Comparison of ENCODE assay signal across 11 cellular contexts in genomic region chr4:24210332-24210902, GRCh38.
A peak's percentile ranks its signal among the peaks of the same experiment; 100 is the strongest.
DNase-seq lines count a peak whose midpoint lies in the region; ATAC-seq and TF ChIP-seq lines count a peak whose summit lies in the region.
"Had no signal": no experiment of that assay in that cellular context is flagged by ENCODE, and none has a peak within 500 bp of the region (broad histone marks: within the 10 kb centered on the region; RNA-seq: fewer than 3 reads in every experiment).

No MANE protein-coding gene starts in this region.

- H3K27ac ChIP-seq in breast epithelium (peak overlapping the region in 1 of 2 donors; percentile 67), upper lobe of right lung (peak overlapping the region; percentile 67)

- no peaks in the 10 kb centered on the region for H3K9me3 ChIP-seq in breast epithelium
- no peaks in the 10 kb centered on the region for H3K9me3 ChIP-seq in upper lobe of right lung

- no peaks in the 10 kb centered on the region for H3K36me3 Mint-ChIP-seq in MCF 10A (ENCODE audit: insufficient read depth, unreplicated experiment)

- H3K4me3 Mint-ChIP-seq in MCF 10A (ENCODE audit: unreplicated experiment) = peak overlapping the region; percentile 18
- H3K4me3 Mint-ChIP-seq: activated naive CD4-positive, alpha-beta T cell treated with anti-CD3 and anti-CD28 coated beads for 36 hours had no signal

- CTCF ChIA-PET in MCF 10A (lab: Yijun Ruan, JAX) = interaction anchor here (0.7 to 3.3 kb wide), 7 partner anchors 50 to 311 kb away, joined by 3 to 13 read pairs (median 4); no protein-coding TSS in a partner anchor

- H3K36me3 ChIP-seq in breast epithelium (no peaks in the 10 kb centered on the region), upper lobe of right lung (no peaks in the 10 kb centered on the region)

- BruUV-seq in MCF 10A (replicated peaks; lab: Mats Ljungman, UMichigan) = no TSS peak

- H3K9me3 Mint-ChIP-seq in MCF 10A (ENCODE audit: unreplicated experiment) = no peaks in the 10 kb centered on the region
- H3K9me3 Mint-ChIP-seq: activated naive CD4-positive, alpha-beta T cell treated with anti-CD3 and anti-CD28 coated beads for 36 hours had no signal

- TF ChIP-seq CTCF in MCF 10A (IDR thresholded peaks at IDR 0.05; ENCODE audit: unreplicated experiment) (no peak), breast epithelium (IDR thresholded peaks at IDR 0.05) (no peak), choroid plexus epithelial cell (conservative IDR thresholded peaks at IDR 0.05; ENCODE audit: low read depth, low read length) (no peak), lower leg skin (IDR thresholded peaks at IDR 0.05) (no peak), upper lobe of right lung (IDR thresholded peaks at IDR 0.05) (no peak)

- H3K4me3 ChIP-seq in breast epithelium = peak overlapping the region in 1 of 3 donors; percentile 16
- no peak overlapping the region for H3K4me3 ChIP-seq in choroid plexus epithelial cell (ENCODE audit: low read depth, low read length)
- H3K4me3 ChIP-seq in lower leg skin (ENCODE audit: low read depth, poor library complexity, severe bottlenecking) = no peak overlapping the region
- H3K4me3 ChIP-seq in upper lobe of right lung = peak overlapping the region; percentile 0

- 58 to 65% methylated on average over 10 of the region's 10 CpGs for WGBS in lower leg skin, 2 donors

- POLR2A ChIA-PET in MCF 10A (lab: Yijun Ruan, JAX) = interaction anchor here (0.6 to 3.4 kb wide), 33 partner anchors 9 to 357 kb away, joined by 3 to 24 read pairs (median 4); partner anchors contain the start of gene PPARGC1A

- H3K4me1 ChIP-seq in breast epithelium (no peaks in the 10 kb centered on the region), upper lobe of right lung (no peaks in the 10 kb centered on the region)

- intact Hi-C loops in MCF 10A (cut with micrococcal nuclease) (loop anchor here (1.0 to 10.0 kb wide), 4 partner anchors 105 to 208 kb away; no protein-coding TSS in a partner anchor), breast epithelium (cut with DNase I; ENCODE audit: low total_unique reads) (no loop called here), lower leg skin (cut with DNase I; ENCODE audit: low total_unique reads) (no loop called here), upper lobe of right lung (cut with DNase I) (no loop called here)

- H3K27ac Mint-ChIP-seq in MCF 10A (ENCODE audit: low read depth, unreplicated experiment) = peak overlapping the region; percentile 85
- H3K27ac Mint-ChIP-seq: activated naive CD4-positive, alpha-beta T cell treated with anti-CD3 and anti-CD28 coated beads for 36 hours had no signal

- peaks cover 36% of the 10 kb centered on the region for H3K4me1 Mint-ChIP-seq in MCF 10A (ENCODE audit: insufficient read depth, unreplicated experiment)

- H3K27me3 ChIP-seq in breast epithelium (no peaks in the 10 kb centered on the region), upper lobe of right lung (no peaks in the 10 kb centered on the region)

- no peaks in the 10 kb centered on the region for H3K27me3 Mint-ChIP-seq in MCF 10A (ENCODE audit: insufficient read depth, unreplicated experiment)

- TF ChIP-seq POLR2A in breast epithelium (IDR thresholded peaks at IDR 0.05) = no peak
- TF ChIP-seq POLR2A in lower leg skin (IDR thresholded peaks at IDR 0.05) = no peak

- DNase-seq in MCF 10A (ENCODE audit: unreplicated experiment) (peak; percentile 98), breast epithelium (ENCODE audit: low spot score in 2 of 2) (no peak), choroid plexus epithelial cell (ENCODE audit: low read depth) (peak; percentile 88), lower leg skin (ENCODE audit: low spot score in 2 of 2) (peak; percentile 43 to 88), upper lobe of right lung (peak; percentile 69), occipital lobe (lab: John Stamatoyannopoulos, UW) (no peak), cortex of kidney (lab: John Stamatoyannopoulos, UW) (no peak)
- DNase-seq: activated naive CD4-positive, alpha-beta T cell treated with anti-CD3 and anti-CD28 coated beads for 36 hours; MM.1S; stimulated activated CD4-positive, alpha-beta T cell treated with anti-CD3 and anti-CD28 coated beads, Interleukin-2, amount 100 ng/mL, for 48 hours had no signal

- ATAC-seq in upper lobe of right lung = peak; percentile 85
- no peak for ATAC-seq in HG02938 (IDR thresholded peaks at IDR 0.05; ENCODE audit: unreplicated experiment)

Comparison
In these comparisons a context has a peak if more than half of its experiments do, and no peak if none do; other contexts are left out.
1. DNase-seq: peak in MCF 10A (single experiment), choroid plexus epithelial cell (single experiment), lower leg skin (2 of 2) and upper lobe of right lung (single experiment); none in breast epithelium (0 of 2), occipital lobe (single experiment) and cortex of kidney (single experiment).